In the genomic region with DNA sequence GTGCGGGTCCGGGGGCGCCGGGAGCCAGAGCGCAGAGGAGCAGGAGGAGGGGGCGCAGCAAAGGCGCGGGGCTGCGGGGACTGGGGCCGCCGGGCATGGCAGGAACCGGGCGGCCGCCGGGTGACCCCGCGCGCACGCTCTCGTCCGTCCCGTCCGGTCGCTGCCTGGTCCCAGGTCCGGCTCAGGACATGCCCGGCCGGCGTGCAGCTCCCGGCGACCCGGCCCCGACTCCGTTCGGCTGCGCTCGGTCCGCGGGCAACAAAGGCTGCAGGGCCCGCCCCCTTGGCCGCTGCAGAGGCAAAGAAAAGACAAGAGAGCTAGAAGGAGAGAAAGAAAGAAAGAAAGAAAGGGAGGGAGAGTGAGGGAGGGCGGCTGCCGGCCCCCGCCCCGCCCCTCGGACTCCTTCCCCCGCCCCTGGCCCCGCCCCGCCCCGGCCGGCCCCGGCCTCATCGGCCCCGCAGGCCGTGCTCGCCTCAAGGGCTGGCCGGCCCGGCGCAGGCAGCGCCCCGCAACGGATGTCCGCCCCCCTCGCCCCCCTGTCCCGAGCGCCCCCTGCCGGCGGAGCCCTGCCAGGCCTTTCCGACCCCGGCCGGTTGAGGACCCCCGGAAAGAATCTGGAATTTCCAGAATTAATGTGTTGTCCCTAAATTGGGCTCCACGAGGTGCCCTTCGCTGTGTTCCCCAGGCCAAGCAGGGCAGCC, we compare ENCODE assay signal across 8 cellular contexts. TPM values are rescaled to one million over a fixed set of nuclear protein-coding genes. Genes with fewer than 3 reads are reported as not detected.
A peak's percentile ranks its signal among the peaks of the same experiment; 100 is the strongest.
DNase-seq lines count a peak whose midpoint lies in the region; TF ChIP-seq lines count a peak whose summit lies in the region.

TSS of gene ADAMTS7 (minus strand) at position 341 of the 701 bp plus-strand sequence. CDS start at position 97, 244 bp downstream.

- peak within 1 kb of the TSS; percentile 72 for H3K9ac ChIP-seq in GM23248

- no peaks in the 10 kb centered on the region for H3K36me3 ChIP-seq in DOHH2 (ENCODE audit: control insufficient read depth, low read length)
- H3K36me3 ChIP-seq in GM23248 (ENCODE audit: low read depth) = no peaks in the 10 kb centered on the region

- H3K4me1 ChIP-seq in DOHH2 (ENCODE audit: control insufficient read depth, low read length) (peaks cover 16% of the 10 kb centered on the region), GM23248 (ENCODE audit: insufficient read depth) (no peaks in the 10 kb centered on the region)

- TF ChIP-seq CTCF in DOHH2 (IDR thresholded peaks at IDR 0.05; ENCODE audit: low read depth, low read length, poor library complexity, severe bottlenecking) (peak; percentile 75), epithelial cell of esophagus (IDR thresholded peaks at IDR 0.05; ENCODE audit: insufficient read depth, low read depth, low read length, missing control alignments) (peak; percentile 43)

- H3F3A ChIP-seq in DOHH2 (ENCODE audit: control insufficient read depth, insufficient read depth) (no peaks in the 10 kb centered on the region), GM23248 (ENCODE audit: insufficient read depth) (no peaks in the 10 kb centered on the region)

- H3K9me3 ChIP-seq in DOHH2 (ENCODE audit: control insufficient read depth, insufficient read depth, low read length) = no peaks in the 10 kb centered on the region
- H3K9me3 ChIP-seq in GM23248 (ENCODE audit: low read depth) = no peaks in the 10 kb centered on the region

- in situ Hi-C loops in GM23248 (cut with MboI) = no loop called here

- H3K79me2 ChIP-seq in DOHH2 (ENCODE audit: control insufficient read depth, low read length) (no peaks in the 10 kb centered on the region), GM23248 (ENCODE audit: insufficient read depth) (no peaks in the 10 kb centered on the region)

- H3K9me2 ChIP-seq in DOHH2 (replicated peaks; ENCODE audit: control insufficient read depth, low read length) (no peaks in the 10 kb centered on the region), GM23248 (ENCODE audit: insufficient read depth) (no peaks in the 10 kb centered on the region)

- H3K4me2 ChIP-seq in DOHH2 (ENCODE audit: low read length) (peak within 1 kb of the TSS; percentile 82), GM23248 (ENCODE audit: unreplicated experiment) (peak within 1 kb of the TSS; percentile 69)

- H4K20me1 ChIP-seq in DOHH2 (ENCODE audit: control insufficient read depth, insufficient read depth, low read depth, low read length) (no peaks in the 10 kb centered on the region), GM23248 (ENCODE audit: insufficient read depth) (no peaks in the 10 kb centered on the region)

- 1 to 6% methylated on average over 7 to 73 of the region's 73 CpGs for WGBS in GM23248 (ENCODE audit: low coverage in 1 of 2, low lambda C conversion rate in 2 of 2, missing lambda C conversion rate in 2 of 2), 2 experiments

- peak within 1 kb of the TSS; percentile 89 for H2AFZ ChIP-seq in GM23248

- H3K27ac ChIP-seq in DOHH2 (ENCODE audit: low read depth, low read length) (no peak within 1 kb of the TSS), GM23248 (no peak within 1 kb of the TSS)

- H3K4me3 ChIP-seq in DOHH2 (ENCODE audit: low read length) (peak within 1 kb of the TSS; percentile 68), GM23248 (peak within 1 kb of the TSS; percentile 70), epithelial cell of esophagus (ENCODE audit: low read length) (peak within 1 kb of the TSS; percentile 36)

- H3K27me3 ChIP-seq in DOHH2 (ENCODE audit: control insufficient read depth, low read length) (peaks cover 45% of the 10 kb centered on the region), GM23248 (replicated peaks; ENCODE audit: insufficient read depth) (no peaks in the 10 kb centered on the region)

- peak; percentile 87 for DNase-seq in GM23248
- peak; percentile 10 for DNase-seq in NCI-H2171 treated with DMSO at 0.1 percent for 48 hours (lab: John Stamatoyannopoulos, UW)
- DNase-seq in activated T-cell treated with anti-CD3 and anti-CD28 coated beads for 1 hour (ENCODE audit: low read depth) = peak; percentile 45
- DNase-seq in epithelial cell of esophagus (ENCODE audit: low read depth) = peak; percentile 53
- peak; percentile 51 for DNase-seq in midbrain (lab: John Stamatoyannopoulos, UW)
- DNase-seq in stimulated activated CD8-positive, alpha-beta memory T cell treated with anti-CD3 and anti-CD28 coated beads, Interleukin-7, amount 100 ng/mL, for 1 hour (ENCODE audit: low read depth in 2 of 2) = peak; percentile 7 to 29
- no peak for DNase-seq in NCI-H128 (lab: John Stamatoyannopoulos, UW; ENCODE audit: unreplicated experiment)

RNA-seq across cellular contexts. Expression of gene ADAMTS7, which starts in this region (rescaled TPM):
- total RNA-seq in GM23248 (2014; rRNA removed; shearing (Covaris generic)) = 2.4 and 4.8 TPM in 2 replicates
- 0.70 and 0.89 TPM in 2 replicates for polyA plus RNA-seq in GM23248 (2016; fragmentation: Nextera tagmentation; extraction: Ambion mirVana)
